Comparison of ENCODE assay signal across 14 cellular contexts in genomic region chr12:79444089-79444488, GRCh38.
DNase-seq lines count a peak whose midpoint lies in the region; ATAC-seq, FAIRE-seq and TF ChIP-seq lines count a peak whose summit lies in the region.
"Had no signal": no experiment of that assay in that cellular context is flagged by ENCODE, and none has a peak within 500 bp of the region (broad histone marks: within the 10 kb centered on the region; RNA-seq: fewer than 3 reads in every experiment).

No MANE protein-coding gene starts in this region.

- TF ChIP-seq EP300 in HepG2 (IDR thresholded peaks at IDR 0.05; ENCODE audit: low read depth in 2 of 2, low read length in 2 of 2) (no peak), HepG2 (CRISPR knock-in tag; IDR thresholded peaks at IDR 0.05; ENCODE audit: borderline replicate concordance) (no peak)

- H4K20me1 ChIP-seq in HepG2 (ENCODE audit: insufficient read depth, low read length) (no peaks in the 10 kb centered on the region), MM.1S (ENCODE audit: insufficient read depth, low read length) (no peaks in the 10 kb centered on the region)

- BruUV-seq in HepG2 (replicated peaks; lab: Mats Ljungman, UMichigan), result no TSS peak

- H3K9me3 ChIP-seq in HepG2 (ENCODE audit: low read length) (no peaks in the 10 kb centered on the region), right lobe of liver (no peaks in the 10 kb centered on the region), adipocyte (ENCODE audit: control insufficient read depth, low read length) (no peaks in the 10 kb centered on the region), MM.1S (replicated peaks; ENCODE audit: insufficient read depth, low read length) (no peaks in the 10 kb centered on the region)
- H3K9me3 ChIP-seq: breast epithelium had no signal

- peaks cover 5% of the 10 kb centered on the region; the same call in 1 of the 2 replicates for H3K4me1 ChIP-seq in HepG2 (ENCODE audit: insufficient read depth, low read length)
- no peaks in the 10 kb centered on the region for H3K4me1 ChIP-seq in right lobe of liver
- no peaks in the 10 kb centered on the region for H3K4me1 ChIP-seq in adipocyte (ENCODE audit: control insufficient read depth, insufficient read depth, low read length)
- peaks cover 14% of the 10 kb centered on the region for H3K4me1 ChIP-seq in MM.1S (ENCODE audit: low read length)
- H3K4me1 ChIP-seq: breast epithelium had no signal

- H3K27ac ChIP-seq in HepG2 (ENCODE audit: extremely low read length, insufficient read depth, low read length), result no peak overlapping the region
- H3K27ac ChIP-seq in right lobe of liver, result no peak overlapping the region
- no peak overlapping the region for H3K27ac ChIP-seq in MM.1S (ENCODE audit: low read length)
- H3K27ac ChIP-seq: breast epithelium had no signal

- no peak for FAIRE-seq in HepG2 (lab: Jason Lieb, UNC)
- FAIRE-seq: A204.1 had no signal

- H2AFZ ChIP-seq in HepG2 (ENCODE audit: low read length), result no peak overlapping the region
- no peak overlapping the region for H2AFZ ChIP-seq in MM.1S (ENCODE audit: low read length)

- no peaks in the 10 kb centered on the region for H3F3A ChIP-seq in MM.1S (ENCODE audit: insufficient read depth, low read length)

- TF ChIP-seq POLR2A in HepG2 (IDR thresholded peaks at IDR 0.05; ENCODE audit: insufficient read depth in 1 of 2, low read depth in 2 of 2, low read length in 2 of 2), result no peak
- no peak for TF ChIP-seq POLR2A in right lobe of liver (IDR thresholded peaks at IDR 0.05)

- ATAC-seq in HepG2, result no peak
- no peak for ATAC-seq in right lobe of liver
- ATAC-seq in HG03159 (IDR thresholded peaks at IDR 0.05; ENCODE audit: unreplicated experiment), result no peak
- ATAC-seq in HG03469 (IDR thresholded peaks at IDR 0.05; ENCODE audit: unreplicated experiment), result no peak
- ATAC-seq: Panc1 had no signal

- H3K4me2 ChIP-seq in HepG2 (ENCODE audit: low read depth, low read length) (no peak overlapping the region), MM.1S (ENCODE audit: low read depth, low read length) (no peak overlapping the region)

- intact Hi-C loops in HepG2 (cut with micrococcal nuclease; ENCODE audit: unreplicated experiment), result no loop called here
- intact Hi-C loops in right lobe of liver (cut with DNase I), result no loop called here

- H3K9ac ChIP-seq in HepG2 (ENCODE audit: insufficient read depth, low read depth, low read length) (no peak overlapping the region), adipocyte (ENCODE audit: low read length) (no peak overlapping the region), MM.1S (ENCODE audit: low read length) (no peak overlapping the region)

- H3K4me3 ChIP-seq in HepG2 (replicated peaks in 1 of 3; ENCODE audit: insufficient read depth in 1 of 3, low read depth in 2 of 3, low read length in 3 of 3), result no peak overlapping the region
- H3K4me3 ChIP-seq in right lobe of liver, result no peak overlapping the region
- no peak overlapping the region for H3K4me3 ChIP-seq in adipocyte (ENCODE audit: low read length)
- no peak overlapping the region for H3K4me3 ChIP-seq in foreskin fibroblast (ENCODE audit: low read depth in 1 of 2, low read length in 2 of 2)
- H3K4me3 ChIP-seq in MM.1S (ENCODE audit: low read length), result no peak overlapping the region
- H3K4me3 ChIP-seq: breast epithelium had no signal

- POLR2A ChIA-PET in HepG2 (lab: Yijun Ruan, JAX), result no interaction called here

- DNase-seq in HepG2 (ENCODE audit: low spot score) (no peak), right lobe of liver (no peak), adipocyte (ENCODE audit: low read depth) (peak; percentile 51), foreskin fibroblast (peak; percentile 56 to 78), MM.1S (no peak), NCI-H2196 (lab: John Stamatoyannopoulos, UW; ENCODE audit: unreplicated experiment) (no peak)
- DNase-seq: activated CD4-positive, alpha-beta memory T cell treated with anti-CD3 and anti-CD28 coated beads, Interleukin-2, amount 10 ng/mL, durations not matched to agents 7 days and 5 days; posterior cingulate gyrus; trophoblast cell had no signal

- H3K9me2 ChIP-seq in MM.1S (replicated peaks; ENCODE audit: insufficient read depth, low read length), result no peaks in the 10 kb centered on the region; the same call in 1 of the 2 replicates

- in situ Hi-C loops in HepG2 (cut with HindIII; ENCODE audit: extremely low pct_ligation_motif_present, low pct_unique_long_range_greater_than_20kb), result no loop called here

- TF ChIP-seq RAD21 in HepG2 (CRISPR knock-in tag; IDR thresholded peaks at IDR 0.05), result no peak

- no peaks in the 10 kb centered on the region; a peak in 1 of 5 replicates for H3K27me3 ChIP-seq in HepG2 (ENCODE audit: control insufficient read depth in 1 of 2, insufficient read depth in 2 of 2, low read length in 2 of 2)
- no peaks in the 10 kb centered on the region for H3K27me3 ChIP-seq in right lobe of liver
- no peaks in the 10 kb centered on the region for H3K27me3 ChIP-seq in adipocyte (replicated peaks; ENCODE audit: control insufficient read depth, insufficient read depth, low read length)
- no peaks in the 10 kb centered on the region for H3K27me3 ChIP-seq in MM.1S (replicated peaks; ENCODE audit: insufficient read depth, low read length)
- H3K27me3 ChIP-seq: breast epithelium had no signal

- H3K36me3 ChIP-seq in HepG2 (replicated peaks in 1 of 2; ENCODE audit: control insufficient read depth in 1 of 2, insufficient read depth in 2 of 2, low read length in 2 of 2) (no peaks in the 10 kb centered on the region), right lobe of liver (no peaks in the 10 kb centered on the region), adipocyte (ENCODE audit: control insufficient read depth, insufficient read depth, low read length, severe bottlenecking) (no peaks in the 10 kb centered on the region), MM.1S (replicated peaks; ENCODE audit: insufficient read depth, low read length) (no peaks in the 10 kb centered on the region)
- H3K36me3 ChIP-seq: breast epithelium had no signal

- TF ChIP-seq CTCF in HepG2 (CRISPR knock-in tag; IDR thresholded peaks at IDR 0.05) (no peak), right lobe of liver (IDR thresholded peaks at IDR 0.05) (no peak), foreskin fibroblast (IDR thresholded peaks at IDR 0.05; ENCODE audit: low read depth, low read length) (no peak), MM.1S (IDR thresholded peaks at IDR 0.05; ENCODE audit: low read length) (no peak)

- CTCF ChIA-PET in HepG2 (lab: Yijun Ruan, JAX; ENCODE audit: low intra/inter-chr PET ratio, low total read pairs), result no interaction called here

- H3K79me2 ChIP-seq in HepG2 (ENCODE audit: insufficient read depth, low read length), result no peaks in the 10 kb centered on the region
- no peaks in the 10 kb centered on the region for H3K79me2 ChIP-seq in MM.1S (ENCODE audit: low read length)

TF ChIP-seq in HepG2, 621 proteins besides CTCF, POLR2A, EP300 and RAD21 (continues in another document):
- peak; percentile 86 for TF ChIP-seq MAFF (IDR thresholded peaks at IDR 0.05; ENCODE audit: low read depth, low read length)
- TF ChIP-seq ZNF292 (CRISPR knock-in tag; IDR thresholded peaks at IDR 0.05; ENCODE audit: borderline replicate concordance, low read depth), result no peak
- TF ChIP-seq XBP1 (CRISPR knock-in tag; IDR thresholded peaks at IDR 0.05), result no peak
- no peak for TF ChIP-seq ZNF18 (CRISPR knock-in tag; IDR thresholded peaks at IDR 0.05; ENCODE audit: insufficient replicate concordance)
- TF ChIP-seq MAFK (conservative IDR thresholded peaks at IDR 0.05 in 1 of 2, IDR thresholded peaks at IDR 0.05 in 1 of 2; ENCODE audit: low read length in 2 of 2), result peak; percentile 84 to 88
- no peak for TF ChIP-seq ZSCAN5A (CRISPR knock-in tag; IDR thresholded peaks at IDR 0.05; ENCODE audit: borderline replicate concordance)
- TF ChIP-seq ZNF512 (CRISPR knock-in tag; IDR thresholded peaks at IDR 0.05), result no peak

Comparison
In these comparisons a context has a peak if more than half of its experiments do, and no peak if none do; other contexts are left out.
1. DNase-seq: peak in adipocyte (single experiment) and foreskin fibroblast (2 of 2); none in HepG2 (single experiment), right lobe of liver (0 of 3), MM.1S (single experiment) and NCI-H2196 (single experiment).